8 cellular contexts compared by ENCODE assay signal in genomic region chr14:101761032-101761880, GRCh38. TPM values are rescaled to one million over a fixed set of nuclear protein-coding genes. Genes with fewer than 3 reads are reported as not detected.
DNase-seq lines count a peak whose midpoint lies in the region; ATAC-seq and TF ChIP-seq lines count a peak whose summit lies in the region.

TSS of gene PPP2R5C (plus strand) at chr14:101761709. CDS start at chr14:101761894, 185 bp downstream.

- H3K79me2 ChIP-seq in trophoblast cell (ENCODE audit: control insufficient read depth, insufficient read depth, low read length, poor library complexity) = peaks cover 4% of the 10 kb centered on the region

- peak within 1 kb of the TSS; percentile 29 for H4K8ac ChIP-seq in trophoblast cell (ENCODE audit: low read depth, low read length)

- peaks cover 12% of the 10 kb centered on the region for H3K36me3 Mint-ChIP-seq in activated naive CD8-positive, alpha-beta T cell treated with anti-CD3 and anti-CD28 coated beads, Interleukin-2, amount 50 U/mL, for 24 hours (ENCODE audit: low read depth)

- peak within 1 kb of the TSS; percentile 90 for H3K4me2 ChIP-seq in trophoblast cell (ENCODE audit: low read length)

- H3K27ac ChIP-seq in trophoblast cell (ENCODE audit: low read depth, low read length) (peak within 1 kb of the TSS; percentile 45), tibial artery (peak within 1 kb of the TSS; percentile 86 to 90)

- intact Hi-C loops in Right ventricle myocardium superior (cut with DNase I) (no loop called here), tibial artery (cut with DNase I; ENCODE audit: low total_unique reads) (loop anchor here (5.0 to 10.0 kb wide), 2 partner anchors 204 to 1626 kb away; partner anchors contain the start of genes DYNC1H1 and MARK3)

- H3K4me3 ChIP-seq in trophoblast cell (ENCODE audit: low read depth, low read length) (peak within 1 kb of the TSS; percentile 93), tibial artery (peak within 1 kb of the TSS; percentile 82)

- POLR2A ChIA-PET in GM10248 (lab: Yijun Ruan, JAX) = interaction anchor here (0.6 to 1.4 kb wide), 2 partner anchors 30 to 187 kb away, joined by 3 to 12 read pairs; no protein-coding TSS in a partner anchor

- peak within 1 kb of the TSS; percentile 24 for H2BK120ac ChIP-seq in trophoblast cell (ENCODE audit: insufficient read depth, low read length, poor library complexity)

- H3K27ac Mint-ChIP-seq in activated naive CD8-positive, alpha-beta T cell treated with anti-CD3 and anti-CD28 coated beads, Interleukin-2, amount 50 U/mL, for 24 hours = peak within 1 kb of the TSS; percentile 11

- no peaks in the 10 kb centered on the region for H3K27me3 Mint-ChIP-seq in activated naive CD8-positive, alpha-beta T cell treated with anti-CD3 and anti-CD28 coated beads, Interleukin-2, amount 50 U/mL, for 24 hours

- peak within 1 kb of the TSS; percentile 59 for H2BK5ac ChIP-seq in trophoblast cell (ENCODE audit: low read depth, low read length, poor library complexity)

- H3K27me3 ChIP-seq in trophoblast cell (ENCODE audit: insufficient read depth, low read length) (peaks cover 4% of the 10 kb centered on the region), tibial artery (no peaks in the 10 kb centered on the region)

- TF ChIP-seq CTCF in GM10248 (IDR thresholded peaks at IDR 0.05; ENCODE audit: control extremely low read depth, extremely low read depth, low read depth, missing control alignments) = no peak
- TF ChIP-seq CTCF in tibial artery (IDR thresholded peaks at IDR 0.05) = no peak

- H2AFZ ChIP-seq in trophoblast cell (ENCODE audit: insufficient read depth, low read length, poor library complexity) = peak within 1 kb of the TSS; percentile 94

- H3K4me1 ChIP-seq in trophoblast cell (ENCODE audit: control insufficient read depth in 1 of 2, insufficient read depth in 2 of 2, low read length in 2 of 2) (peaks cover 5 to 7% of the 10 kb centered on the region in 2 experiments), tibial artery (peaks cover 0 to 18% (median 6%) of the 10 kb centered on the region in 4 donors)

- no peak within 1 kb of the TSS for H2AK5ac ChIP-seq in trophoblast cell (ENCODE audit: low read length)

- CTCF ChIA-PET in GM10248 (lab: Yijun Ruan, JAX) = interaction anchor here (1.5 to 2.3 kb wide), 3 partner anchors 10 to 200 kb away, joined by 3 to 15 read pairs (median 13); no protein-coding TSS in a partner anchor

- H3K4me3 Mint-ChIP-seq in activated naive CD8-positive, alpha-beta T cell treated with anti-CD3 and anti-CD28 coated beads, Interleukin-2, amount 50 U/mL, for 24 hours = peak within 1 kb of the TSS; percentile 83

- no peak within 1 kb of the TSS for H3K23ac ChIP-seq in trophoblast cell (ENCODE audit: low read length)

- H3K18ac ChIP-seq in trophoblast cell (ENCODE audit: low read length) = peak within 1 kb of the TSS; percentile 65

- H3K9me3 Mint-ChIP-seq in activated naive CD8-positive, alpha-beta T cell treated with anti-CD3 and anti-CD28 coated beads, Interleukin-2, amount 50 U/mL, for 24 hours = no peaks in the 10 kb centered on the region

- no peak within 1 kb of the TSS for H2BK12ac ChIP-seq in trophoblast cell (ENCODE audit: low read length)

- peaks cover 46% of the 10 kb centered on the region for H3K4me1 Mint-ChIP-seq in activated naive CD8-positive, alpha-beta T cell treated with anti-CD3 and anti-CD28 coated beads, Interleukin-2, amount 50 U/mL, for 24 hours

- H3K36me3 ChIP-seq in trophoblast cell (ENCODE audit: control insufficient read depth in 1 of 2, insufficient read depth in 2 of 2, low read length in 2 of 2) (peaks cover 0 to 2% of the 10 kb centered on the region in 2 experiments), tibial artery (peaks cover 4 to 8% (median 5%) of the 10 kb centered on the region in 3 donors)

- H3K9me3 ChIP-seq in trophoblast cell (ENCODE audit: insufficient read depth, low read depth, low read length) = peaks cover 3% of the 10 kb centered on the region
- no peaks in the 10 kb centered on the region for H3K9me3 ChIP-seq in tibial artery

- H3K9ac ChIP-seq in trophoblast cell (ENCODE audit: low read length) = peak within 1 kb of the TSS; percentile 49

- DNase-seq in GM10248 (ENCODE audit: extremely low spot score) (peak; percentile 94), NCI-H1092 treated with DMSO at 0.1 percent for 48 hours (lab: John Stamatoyannopoulos, UW) (peak; percentile 70), T follicular helper cell (ENCODE audit: low read depth) (peak; percentile 85), Right ventricle myocardium superior (peak; percentile 96), trophoblast cell (peak; percentile 73 to 74), tibial artery (peak; percentile 89 to 97)
- peak; percentile 88 for DNase-seq in activated naive CD8-positive, alpha-beta T cell treated with anti-CD3 and anti-CD28 coated beads, Interleukin-2, amount 50 U/mL, for 24 hours

- no CpG with 5 or more reads among the region's 110 CpGs for WGBS in trophoblast cell (ENCODE audit: extremely low coverage, insufficient coverage, insufficient read length)

- H3K14ac ChIP-seq in trophoblast cell (ENCODE audit: low read length) = peak within 1 kb of the TSS; percentile 51

- H4K12ac ChIP-seq in trophoblast cell (ENCODE audit: low read depth, low read length) = peak within 1 kb of the TSS; percentile 44

- H3K79me1 ChIP-seq in trophoblast cell (ENCODE audit: low read length) = peaks cover 3% of the 10 kb centered on the region

- ATAC-seq in HG02610 (IDR thresholded peaks at IDR 0.05; ENCODE audit: unreplicated experiment) (peak; percentile 56), Right ventricle myocardium superior (ENCODE audit: poor library complexity) (peak; percentile 90)
- peak; percentile 69 for ATAC-seq in activated naive CD8-positive, alpha-beta T cell treated with anti-CD3 and anti-CD28 coated beads, Interleukin-2, amount 50 U/mL, for 24 hours

- peak within 1 kb of the TSS; percentile 44 for H3K4ac ChIP-seq in trophoblast cell (ENCODE audit: low read depth, low read length)

- H4K91ac ChIP-seq in trophoblast cell (ENCODE audit: low read depth, low read length) = peak within 1 kb of the TSS; percentile 8

RNA-seq across cellular contexts. Expression of gene PPP2R5C, which starts in this region (rescaled TPM):
- total RNA-seq in Right ventricle myocardium superior = 169 TPM
- 136 and 143 TPM in 2 replicates for polyA plus RNA-seq in trophoblast cell (2013)

Comparison
In these comparisons a context has a peak if more than half of its experiments do, and no peak if none do; other contexts are left out.
1. Peak in every context shown above with its lines: DNase-seq, ATAC-seq, H3K4me3 ChIP-seq and H3K27ac ChIP-seq.